Comparison of ENCODE assay signal across 8 cellular contexts in the genomic region with DNA sequence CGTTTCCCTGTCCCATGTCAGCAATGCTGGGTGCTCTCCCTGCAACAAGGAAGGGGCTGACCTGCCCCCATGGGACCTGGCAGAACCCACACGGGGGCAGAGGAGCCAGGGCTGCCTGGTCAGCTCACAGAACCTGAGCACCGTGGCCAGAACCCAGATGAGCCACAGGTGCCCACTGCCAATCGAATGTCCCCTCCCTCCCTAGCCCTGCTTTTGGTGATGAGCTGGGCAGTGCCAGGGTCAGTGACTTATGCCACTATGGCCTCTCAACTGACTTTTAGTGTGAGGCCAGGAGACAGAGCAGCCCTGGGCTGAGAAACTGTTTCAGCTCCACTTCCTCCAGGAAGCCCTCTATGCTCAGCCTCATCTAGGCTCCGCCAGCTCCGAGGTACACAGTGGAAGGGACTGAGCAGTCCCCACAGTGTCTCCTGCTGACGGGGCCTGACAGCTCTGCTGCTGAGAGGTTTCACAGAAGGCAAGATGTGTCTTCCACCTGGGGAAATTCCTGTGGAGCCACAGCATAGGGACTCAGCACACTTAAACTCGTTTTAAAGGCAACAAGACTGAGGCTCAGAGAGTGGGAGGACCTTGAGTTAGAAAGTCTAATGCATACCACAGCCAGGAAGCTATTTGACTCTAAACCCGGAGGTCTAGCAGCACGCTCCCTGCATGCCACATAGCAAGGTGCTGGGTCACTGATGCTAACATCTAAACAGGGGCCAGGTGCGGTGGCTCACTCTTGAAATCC. TPM values are rescaled to one million over a fixed set of nuclear protein-coding genes. Genes with fewer than 3 reads are reported as not detected.
DNase-seq lines count a peak whose midpoint lies in the region; ATAC-seq and TF ChIP-seq lines count a peak whose summit lies in the region.

No MANE protein-coding gene starts in this region.

- H3K27me3 ChIP-seq in lower lobe of right lung (ENCODE audit: low read depth) (no peaks in the 10 kb centered on the region), vagina (no peaks in the 10 kb centered on the region)

- H3K36me3 ChIP-seq in lower lobe of right lung (no peaks in the 10 kb centered on the region), vagina (no peaks in the 10 kb centered on the region)

- DNase-seq in stimulated activated CD4-positive, alpha-beta T cell treated with anti-CD3 and anti-CD28 coated beads, Interleukin-12 subunit alpha, Interleukin-12 subunit beta, amount 100 ng/mL, for 48 hours (ENCODE audit: low read depth in 2 of 3, low spot score in 1 of 3), result peak in 2 of 3 donors; percentile 12 to 20
- DNase-seq in stimulated activated CD4-positive, alpha-beta T cell treated with anti-CD3 and anti-CD28 coated beads, Interleukin-12 subunit alpha, Interleukin-12 subunit beta, amount 100 ng/mL, for 4 hours, result no peak
- peak; percentile 39 to 58 for DNase-seq in activated T-cell treated with anti-CD3 and anti-CD28 coated beads, Interleukin-2, amount 50 U/mL, for 48 hours
- DNase-seq in lower lobe of right lung (no peak), vagina (ENCODE audit: extremely low spot score in 2 of 2) (no peak), glomerular visceral epithelial cell (ENCODE audit: extremely low spot score) (no peak), NCI-H1105 (lab: John Stamatoyannopoulos, UW) (no peak)

- H3K4me1 ChIP-seq in lower lobe of right lung, result peaks cover 58% of the 10 kb centered on the region
- peaks cover 30% of the 10 kb centered on the region for H3K4me1 ChIP-seq in vagina

- H3K9me3 ChIP-seq in lower lobe of right lung (no peaks in the 10 kb centered on the region), vagina (no peaks in the 10 kb centered on the region)

- peak overlapping the region; percentile 70 for H3K27ac ChIP-seq in lower lobe of right lung
- H3K27ac ChIP-seq in vagina, result peak overlapping the region; percentile 68

- TF ChIP-seq CTCF in lower lobe of right lung (IDR thresholded peaks at IDR 0.05) (no peak), vagina (IDR thresholded peaks at IDR 0.05) (no peak)

- intact Hi-C loops in lower lobe of right lung (cut with DNase I) (no loop called here), vagina (cut with DNase I) (no loop called here)

- H3K4me3 ChIP-seq in lower lobe of right lung, result no peak overlapping the region
- no peak overlapping the region for H3K4me3 ChIP-seq in vagina

- no peak for TF ChIP-seq POLR2A in vagina (IDR thresholded peaks at IDR 0.05)

- ATAC-seq in lower lobe of right lung (no peak), GM21717 (IDR thresholded peaks at IDR 0.05; ENCODE audit: unreplicated experiment) (no peak)

RNA-seq across cellular contexts. Expression of gene ADA, which starts 6.9 kb away (rescaled TPM):
- total RNA-seq in lower lobe of right lung (7.7 TPM), vagina (25.3 TPM)

Comparison
In these comparisons a context has a peak if more than half of its experiments do, and no peak if none do; other contexts are left out.
1. DNase-seq: peak in stimulated activated CD4-positive, alpha-beta T cell treated with anti-CD3 and anti-CD28 coated beads, Interleukin-12 subunit alpha, Interleukin-12 subunit beta, amount 100 ng/mL, for 48 hours (2 of 3) and activated T-cell treated with anti-CD3 and anti-CD28 coated beads, Interleukin-2, amount 50 U/mL, for 48 hours (2 of 2); none in stimulated activated CD4-positive, alpha-beta T cell treated with anti-CD3 and anti-CD28 coated beads, Interleukin-12 subunit alpha, Interleukin-12 subunit beta, amount 100 ng/mL, for 4 hours (single experiment), lower lobe of right lung (single experiment), vagina (0 of 2), glomerular visceral epithelial cell (single experiment) and NCI-H1105 (single experiment).